ENCODE assay signal across 8 cellular contexts in the genomic region with DNA sequence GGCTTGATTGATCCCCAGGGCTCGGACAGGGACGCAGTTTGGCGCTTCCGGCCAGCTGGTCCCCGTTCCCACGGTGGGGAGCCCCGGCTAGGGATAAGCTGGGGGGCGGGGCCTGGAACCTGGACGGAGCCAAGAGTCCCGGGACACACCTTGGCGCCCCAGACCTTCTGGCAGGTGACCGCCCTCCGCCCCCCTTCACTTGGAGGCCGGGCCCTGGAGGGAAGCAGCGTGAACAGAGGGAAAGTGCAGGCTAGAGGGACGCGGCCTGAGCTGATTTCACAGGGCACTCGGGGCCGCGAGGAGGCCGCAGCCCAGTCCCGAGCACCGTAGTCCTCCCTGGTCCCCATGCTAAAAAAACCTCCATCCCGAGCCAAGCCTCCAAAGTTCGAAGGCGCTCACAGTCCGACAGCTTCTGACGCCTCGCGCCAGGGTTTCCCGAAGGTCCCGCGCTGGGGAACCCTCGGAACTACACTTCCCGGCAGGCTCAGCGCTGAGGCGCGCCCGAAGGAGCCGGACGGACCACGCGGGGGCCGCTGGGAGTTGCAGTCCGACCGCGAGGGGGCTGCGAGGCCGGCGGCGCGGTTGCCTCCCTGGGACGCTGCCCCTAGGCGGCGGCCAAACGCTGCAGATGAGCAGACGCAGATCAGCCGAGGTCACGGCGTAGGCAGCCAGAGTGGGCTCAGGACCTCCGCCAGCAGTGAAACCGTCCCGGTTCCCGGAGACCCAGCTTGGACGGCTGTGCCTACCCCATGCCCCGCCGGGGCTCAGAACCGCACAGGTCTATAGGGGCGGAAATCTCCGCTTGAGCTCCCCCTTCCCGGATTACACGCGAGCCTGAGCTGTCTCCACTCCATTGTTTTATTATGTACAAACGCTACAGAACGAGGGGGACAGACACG. TPM values are rescaled to one million over a fixed set of nuclear protein-coding genes. Genes with fewer than 3 reads are reported as not detected.
DNase-seq lines count a peak whose midpoint lies in the region; ATAC-seq and TF ChIP-seq lines count a peak whose summit lies in the region.

A gene with protein sequence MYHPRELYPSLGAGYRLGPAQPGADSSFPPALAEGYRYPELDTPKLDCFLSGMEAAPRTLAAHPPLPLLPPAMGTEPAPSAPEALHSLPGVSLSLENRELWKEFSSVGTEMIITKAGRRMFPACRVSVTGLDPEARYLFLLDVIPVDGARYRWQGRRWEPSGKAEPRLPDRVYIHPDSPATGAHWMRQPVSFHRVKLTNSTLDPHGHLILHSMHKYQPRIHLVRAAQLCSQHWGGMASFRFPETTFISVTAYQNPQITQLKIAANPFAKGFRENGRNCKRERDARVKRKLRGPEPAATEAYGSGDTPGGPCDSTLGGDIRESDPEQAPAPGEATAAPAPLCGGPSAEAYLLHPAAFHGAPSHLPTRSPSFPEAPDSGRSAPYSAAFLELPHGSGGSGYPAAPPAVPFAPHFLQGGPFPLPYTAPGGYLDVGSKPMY (minus strand): TSS at position 451 of the 899 bp plus-strand sequence. CDS start 731 bp downstream, outside the sequence.

- H3K4me2 ChIP-seq in trophoblast cell (ENCODE audit: low read length): peak within 1 kb of the TSS; percentile 97

- peak in 1 of 2 donors; percentile 19 for TF ChIP-seq POLR2A in tibial nerve (IDR thresholded peaks at IDR 0.05)

- peak within 1 kb of the TSS; percentile 82 for H4K12ac ChIP-seq in trophoblast cell (ENCODE audit: low read depth, low read length)

- H3K9ac ChIP-seq in trophoblast cell (ENCODE audit: low read length): peak within 1 kb of the TSS; percentile 73

- H3K4me1 Mint-ChIP-seq in activated naive CD8-positive, alpha-beta T cell treated with anti-CD3 and anti-CD28 coated beads, Interleukin-2, amount 10 ng/mL, durations not matched to agents 7 days and 5 days: peaks cover 47% of the 10 kb centered on the region

- H3K36me3 ChIP-seq in trophoblast cell (ENCODE audit: control insufficient read depth in 1 of 2, insufficient read depth in 2 of 2, low read length in 2 of 2): peaks cover 3 to 5% of the 10 kb centered on the region in 2 experiments
- H3K36me3 ChIP-seq in tibial nerve: peaks cover 5 to 32% (median 5%) of the 10 kb centered on the region in 3 donors

- peak within 1 kb of the TSS; percentile 66 for H3K4me3 ChIP-seq in trophoblast cell (ENCODE audit: low read depth, low read length)
- peak within 1 kb of the TSS; percentile 21 to 65 (median 62) for H3K4me3 ChIP-seq in tibial nerve

- POLR2A ChIA-PET in activated naive CD8-positive, alpha-beta T cell treated with anti-CD3 and anti-CD28 coated beads, Interleukin-2, amount 10 ng/mL, durations not matched to agents 7 days and 5 days (lab: Charles Lee): interaction anchor here (0.5 to 10.8 kb wide), 19 partner anchors 12 to 567 kb away, joined by 3 to 132 read pairs (median 4); a partner anchor contains a TSS

- no peaks in the 10 kb centered on the region for H3K27me3 ChIP-seq in trophoblast cell (ENCODE audit: insufficient read depth, low read length)
- H3K27me3 ChIP-seq in tibial nerve: no peaks in the 10 kb centered on the region

- TF ChIP-seq CTCF in GM12872 (IDR thresholded peaks at IDR 0.05; ENCODE audit: insufficient read depth, low read depth, low read length) (peak; percentile 83), tibial nerve (IDR thresholded peaks at IDR 0.05) (peak; percentile 76 to 98 (median 92))

- peak within 1 kb of the TSS; percentile 81 for H2AK5ac ChIP-seq in trophoblast cell (ENCODE audit: low read length)

- H3K9me3 Mint-ChIP-seq in activated naive CD8-positive, alpha-beta T cell treated with anti-CD3 and anti-CD28 coated beads, Interleukin-2, amount 10 ng/mL, durations not matched to agents 7 days and 5 days: no peaks in the 10 kb centered on the region

- H3K27me3 Mint-ChIP-seq in activated naive CD8-positive, alpha-beta T cell treated with anti-CD3 and anti-CD28 coated beads, Interleukin-2, amount 10 ng/mL, durations not matched to agents 7 days and 5 days: no peaks in the 10 kb centered on the region

- peak; percentile 51 to 71 for TF ChIP-seq EP300 in tibial nerve (IDR thresholded peaks at IDR 0.05)

- peak within 1 kb of the TSS; percentile 80 for H3K18ac ChIP-seq in trophoblast cell (ENCODE audit: low read length)

- H3K27ac Mint-ChIP-seq in activated naive CD8-positive, alpha-beta T cell treated with anti-CD3 and anti-CD28 coated beads, Interleukin-2, amount 10 ng/mL, durations not matched to agents 7 days and 5 days: peak within 1 kb of the TSS; percentile 96

- peak within 1 kb of the TSS; percentile 58 for H2BK120ac ChIP-seq in trophoblast cell (ENCODE audit: insufficient read depth, low read length, poor library complexity)

- H3K23ac ChIP-seq in trophoblast cell (ENCODE audit: low read length): no peak within 1 kb of the TSS

- peak within 1 kb of the TSS; percentile 89 for H2BK12ac ChIP-seq in trophoblast cell (ENCODE audit: low read length)

- H3K36me3 Mint-ChIP-seq in activated naive CD8-positive, alpha-beta T cell treated with anti-CD3 and anti-CD28 coated beads, Interleukin-2, amount 10 ng/mL, durations not matched to agents 7 days and 5 days: peaks cover 19% of the 10 kb centered on the region

- peak within 1 kb of the TSS; percentile 86 for H3K27ac ChIP-seq in trophoblast cell (ENCODE audit: low read depth, low read length)
- H3K27ac ChIP-seq in tibial nerve: peak within 1 kb of the TSS; percentile 13 to 90 (median 84)

- peak within 1 kb of the TSS; percentile 52 for H2BK5ac ChIP-seq in trophoblast cell (ENCODE audit: low read depth, low read length, poor library complexity)

- peak within 1 kb of the TSS; percentile 92 for H4K91ac ChIP-seq in trophoblast cell (ENCODE audit: low read depth, low read length)

- peak within 1 kb of the TSS; percentile 83 for H2AFZ ChIP-seq in trophoblast cell (ENCODE audit: insufficient read depth, low read length, poor library complexity)

- intact Hi-C loops in Right ventricle myocardium superior (cut with DNase I): loop anchor here (10.0 kb wide), 1 partner anchor 323 kb away; no protein-coding TSS in a partner anchor

- no CpG with 5 or more reads among the region's 76 CpGs for WGBS in trophoblast cell (ENCODE audit: extremely low coverage, insufficient coverage, insufficient read length)
- WGBS in tibial nerve, 2 donors: 0% methylated on average over 27 to 75 of the region's 76 CpGs

- peaks cover 33% of the 10 kb centered on the region for H3K79me1 ChIP-seq in trophoblast cell (ENCODE audit: low read length)

- H3K4me3 Mint-ChIP-seq in activated naive CD8-positive, alpha-beta T cell treated with anti-CD3 and anti-CD28 coated beads, Interleukin-2, amount 10 ng/mL, durations not matched to agents 7 days and 5 days: peak within 1 kb of the TSS; percentile 86

- peak; percentile 83 for DNase-seq in NCI-H1092 treated with DMSO at 0.1 percent for 48 hours (lab: John Stamatoyannopoulos, UW)
- DNase-seq in SKM-1 treated with dmso at 0.1 percent for 144 hours (lab: John Stamatoyannopoulos, UW; ENCODE audit: unreplicated experiment): peak; percentile 92
- peak; percentile 97 for DNase-seq in activated naive CD8-positive, alpha-beta T cell treated with anti-CD3 and anti-CD28 coated beads, Interleukin-2, amount 10 ng/mL, durations not matched to agents 7 days and 5 days
- peak; percentile 97 for DNase-seq in Right ventricle myocardium superior
- peak; percentile 94 to 98 for DNase-seq in trophoblast cell
- DNase-seq in tibial nerve (ENCODE audit: low spot score in 2 of 2): peak; percentile 80

- H3K9me3 ChIP-seq in trophoblast cell (ENCODE audit: insufficient read depth, low read depth, low read length): peaks cover 9% of the 10 kb centered on the region
- peaks cover 0 to 3% (median 0%) of the 10 kb centered on the region in 4 donors for H3K9me3 ChIP-seq in tibial nerve

- peak within 1 kb of the TSS; percentile 24 for H3K4ac ChIP-seq in trophoblast cell (ENCODE audit: low read depth, low read length)

- peaks cover 12% of the 10 kb centered on the region for H3K79me2 ChIP-seq in trophoblast cell (ENCODE audit: control insufficient read depth, insufficient read depth, low read length, poor library complexity)

- H4K8ac ChIP-seq in trophoblast cell (ENCODE audit: low read depth, low read length): peak within 1 kb of the TSS; percentile 88

- peak; percentile 70 for ATAC-seq in HG02642 (IDR thresholded peaks at IDR 0.05; ENCODE audit: poor library complexity, unreplicated experiment)
- ATAC-seq in activated naive CD8-positive, alpha-beta T cell treated with anti-CD3 and anti-CD28 coated beads, Interleukin-2, amount 10 ng/mL, durations not matched to agents 7 days and 5 days (ENCODE audit: low read depth): peak; percentile 77
- peak; percentile 94 for ATAC-seq in Right ventricle myocardium superior (ENCODE audit: poor library complexity)

- H3K4me1 ChIP-seq in trophoblast cell (ENCODE audit: control insufficient read depth in 1 of 2, insufficient read depth in 2 of 2, low read length in 2 of 2) (peaks cover 34 to 44% of the 10 kb centered on the region in 2 experiments), tibial nerve (peaks cover 0 to 56% (median 32%) of the 10 kb centered on the region in 4 donors)

- H3K14ac ChIP-seq in trophoblast cell (ENCODE audit: low read length): peak within 1 kb of the TSS; percentile 78

RNA-seq across cellular contexts. Expression of the gene that starts here (rescaled TPM):
- 1 to 10 TPM; 2.4 to 3.0 TPM for total RNA-seq in activated naive CD8-positive, alpha-beta T cell treated with anti-CD3 and anti-CD28 coated beads, Interleukin-2, amount 10 ng/mL, durations not matched to agents 7 days and 5 days
- 1.0 TPM for total RNA-seq in Right ventricle myocardium superior
- polyA plus RNA-seq in trophoblast cell (2013): 0.74 and 0.90 TPM in 2 replicates
- total RNA-seq in tibial nerve: 1 to 10 TPM in 1 of 4 donors, under 1 TPM in 2, not detected in 1; 0.66 to 1.5 (median 0.84) TPM

Comparison
In these comparisons a context has a peak if more than half of its experiments do, and no peak if none do; other contexts are left out.
1. Peak in every context shown above with its lines: DNase-seq, ATAC-seq, H3K4me3 ChIP-seq and H3K27ac ChIP-seq.